Comparison of ENCODE assay signal across 1 cellular context in the genomic region with DNA sequence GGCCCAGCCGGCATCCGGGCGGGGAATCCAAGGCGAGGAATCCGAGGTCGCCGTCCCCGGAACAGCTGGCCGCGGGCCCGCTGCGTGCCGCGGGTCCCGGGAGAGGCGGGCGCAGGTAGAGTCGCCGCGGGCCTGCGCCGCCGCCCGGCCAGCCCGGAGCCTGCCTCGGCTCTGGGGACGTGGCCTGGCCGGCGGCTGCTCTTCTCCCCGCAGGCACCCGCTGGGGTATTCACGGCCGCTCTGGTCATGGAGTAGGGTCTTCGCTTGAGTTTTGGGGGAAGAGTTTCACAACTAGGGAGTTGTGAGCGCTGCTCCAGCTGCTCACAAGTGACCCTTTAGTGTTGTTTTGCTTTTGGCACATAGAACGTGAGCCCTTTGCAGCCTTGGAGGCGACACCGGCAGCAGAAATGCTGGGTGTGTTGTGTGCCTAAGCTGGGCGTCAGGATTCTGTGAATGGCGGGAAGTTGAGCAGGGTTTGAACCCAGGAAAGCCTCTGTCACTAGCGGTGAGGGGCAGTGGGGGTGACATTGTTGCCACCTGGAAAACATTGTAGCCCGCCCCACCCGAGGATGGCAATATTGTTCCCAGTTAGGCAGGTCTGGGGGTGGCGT.
TF ChIP-seq lines count a peak whose summit lies in the region.

No MANE protein-coding gene starts in this region.

TF ChIP-seq in K562, 482 proteins besides CTCF, POLR2A, EP300 and RAD21 (continued from another document):
- TF ChIP-seq, protein P1, sequence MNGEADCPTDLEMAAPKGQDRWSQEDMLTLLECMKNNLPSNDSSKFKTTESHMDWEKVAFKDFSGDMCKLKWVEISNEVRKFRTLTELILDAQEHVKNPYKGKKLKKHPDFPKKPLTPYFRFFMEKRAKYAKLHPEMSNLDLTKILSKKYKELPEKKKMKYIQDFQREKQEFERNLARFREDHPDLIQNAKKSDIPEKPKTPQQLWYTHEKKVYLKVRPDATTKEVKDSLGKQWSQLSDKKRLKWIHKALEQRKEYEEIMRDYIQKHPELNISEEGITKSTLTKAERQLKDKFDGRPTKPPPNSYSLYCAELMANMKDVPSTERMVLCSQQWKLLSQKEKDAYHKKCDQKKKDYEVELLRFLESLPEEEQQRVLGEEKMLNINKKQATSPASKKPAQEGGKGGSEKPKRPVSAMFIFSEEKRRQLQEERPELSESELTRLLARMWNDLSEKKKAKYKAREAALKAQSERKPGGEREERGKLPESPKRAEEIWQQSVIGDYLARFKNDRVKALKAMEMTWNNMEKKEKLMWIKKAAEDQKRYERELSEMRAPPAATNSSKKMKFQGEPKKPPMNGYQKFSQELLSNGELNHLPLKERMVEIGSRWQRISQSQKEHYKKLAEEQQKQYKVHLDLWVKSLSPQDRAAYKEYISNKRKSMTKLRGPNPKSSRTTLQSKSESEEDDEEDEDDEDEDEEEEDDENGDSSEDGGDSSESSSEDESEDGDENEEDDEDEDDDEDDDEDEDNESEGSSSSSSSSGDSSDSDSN (IDR thresholded peaks at IDR 0.05; ENCODE audit: borderline replicate concordance in 1 of 2, low read depth in 2 of 2, low read length in 2 of 2): peak; percentile 79 to 92; a peak in 3 of 4 replicates
- TF ChIP-seq CBX2 (IDR thresholded peaks at IDR 0.05; ENCODE audit: insufficient read depth, low read length, poor library complexity, severe bottlenecking) (peak; percentile 70), NRF1 (conservative IDR thresholded peaks at IDR 0.05 in 1 of 2, IDR thresholded peaks at IDR 0.05 in 1 of 2) (peak in 1 of 2 experiments; percentile 61; a peak in 2 of 4 replicates), L3MBTL2 (IDR thresholded peaks at IDR 0.05) (0 out of 2 replicates have a peak, but pooled peaks have one; percentile 14), ZFPM2 (CRISPR knock-in tag; IDR thresholded peaks at IDR 0.05) (no peak), CBFB (CRISPR knock-in tag; IDR thresholded peaks at IDR 0.05) (peak; percentile 58; the same call in 1 of the 2 replicates), CXXC5 (CRISPR knock-in tag; IDR thresholded peaks at IDR 0.05) (peak; percentile 27; the same call in 1 of the 2 replicates), HMGN3 (IDR thresholded peaks at IDR 0.05; ENCODE audit: borderline replicate concordance, extremely low read depth, insufficient read length, low read depth, low read length) (peak; percentile 42), EZH2 (IDR thresholded peaks at IDR 0.05; ENCODE audit: borderline replicate concordance, low read depth, low read length) (peak; percentile 42; the same call in 1 of the 2 replicates)
